Comparison of ENCODE assay signal across 8 cellular contexts in the genomic region with DNA sequence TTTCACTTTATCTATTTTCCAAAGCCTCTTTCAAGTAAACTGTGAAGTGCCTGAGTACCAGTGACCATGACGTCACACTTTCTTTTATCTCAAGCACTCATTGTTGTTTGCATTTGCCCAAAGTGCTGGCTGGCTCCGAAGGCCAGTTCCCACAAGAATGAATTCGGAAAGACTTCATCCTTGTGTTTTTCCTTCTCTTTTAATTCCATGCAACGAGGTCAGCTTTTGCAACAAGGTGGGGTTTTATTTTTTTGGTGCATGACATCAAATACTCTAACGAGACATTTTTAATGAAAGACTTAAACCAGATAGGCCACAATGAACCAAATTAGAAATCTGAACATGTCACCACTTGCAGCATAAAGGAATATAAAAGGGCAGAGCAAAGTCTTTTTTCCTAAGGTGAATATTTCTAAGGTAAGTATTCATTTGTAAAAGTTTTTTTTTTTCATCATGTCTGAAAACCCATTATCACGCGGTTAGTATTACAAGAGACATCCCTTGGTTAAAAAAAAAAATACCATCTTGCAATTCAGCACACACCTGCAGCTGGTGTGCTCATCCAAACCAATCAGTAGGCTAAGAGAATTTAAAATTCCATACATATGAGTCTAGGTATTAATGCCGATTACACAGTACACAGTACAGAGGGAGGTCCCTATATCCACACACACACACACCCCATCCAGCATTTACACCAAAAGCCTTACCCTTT. TPM values are rescaled to one million over a fixed set of nuclear protein-coding genes. Genes with fewer than 3 reads are reported as not detected.
A peak's percentile ranks its signal among the peaks of the same experiment; 100 is the strongest.
DNase-seq lines count a peak whose midpoint lies in the region; ATAC-seq and TF ChIP-seq lines count a peak whose summit lies in the region.

No MANE protein-coding gene starts in this region.

- peaks cover 0 to 17% (median 7%) of the 10 kb centered on the region in 3 experiments for H3K36me3 ChIP-seq in naive thymus-derived CD4-positive, alpha-beta T cell (ENCODE audit: control insufficient read depth in 2 of 3, insufficient read depth in 3 of 3, low read length in 3 of 3)

- CTCF ChIA-PET in activated CD8-positive, alpha-beta memory T cell treated with anti-CD3 and anti-CD28 coated beads, Interleukin-2, amount 10 ng/mL, durations not matched to agents 7 days and 5 days (lab: Charles Lee) = interaction anchor here (1.3 to 7.6 kb wide), 3 partner anchors 204 to 223 kb away, joined by 4 to 103 read pairs (median 7); no protein-coding TSS in a partner anchor
- CTCF ChIA-PET in naive thymus-derived CD4-positive, alpha-beta T cell (lab: Charles Lee) = interaction anchor here (1.6 kb wide), 1 partner anchor 126 kb away, joined by 5 read pairs; no protein-coding TSS in a partner anchor

- H3K27me3 ChIP-seq in naive thymus-derived CD4-positive, alpha-beta T cell (ENCODE audit: control insufficient read depth in 2 of 2, insufficient read depth in 2 of 2, low read length in 2 of 2) = no peaks in the 10 kb centered on the region

- ATAC-seq in activated CD8-positive, alpha-beta memory T cell treated with anti-CD3 and anti-CD28 coated beads, Interleukin-2, amount 10 ng/mL, durations not matched to agents 7 days and 5 days = no peak
- ATAC-seq in naive thymus-derived CD4-positive, alpha-beta T cell = peak; percentile 14
- ATAC-seq in HG02763 (IDR thresholded peaks at IDR 0.05; ENCODE audit: unreplicated experiment) = no peak

- H3K27ac ChIP-seq in naive thymus-derived CD4-positive, alpha-beta T cell (ENCODE audit: low read depth, low read length) = peak overlapping the region; percentile 94

- H3K27ac Mint-ChIP-seq in activated CD8-positive, alpha-beta memory T cell treated with anti-CD3 and anti-CD28 coated beads, Interleukin-2, amount 10 ng/mL, durations not matched to agents 7 days and 5 days = peak overlapping the region; percentile 96
- peak overlapping the region; percentile 91 to 100 (median 98) for H3K27ac Mint-ChIP-seq in naive thymus-derived CD4-positive, alpha-beta T cell

- POLR2A ChIA-PET in naive thymus-derived CD4-positive, alpha-beta T cell (lab: Charles Lee) = interaction anchor here (0.7 to 7.9 kb wide), 9 partner anchors 7 to 203 kb away, joined by 3 to 338 read pairs (median 21); no protein-coding TSS in a partner anchor

- no peaks in the 10 kb centered on the region for H3K9me3 ChIP-seq in naive thymus-derived CD4-positive, alpha-beta T cell (ENCODE audit: control insufficient read depth in 2 of 3, low read length in 3 of 3)

- DNase-seq in activated CD8-positive, alpha-beta memory T cell treated with anti-CD3 and anti-CD28 coated beads, Interleukin-2, amount 10 ng/mL, durations not matched to agents 7 days and 5 days = peak; percentile 60
- DNase-seq in activated CD8-positive, alpha-beta memory T cell treated with anti-CD3 and anti-CD28 coated beads for 24 hours = no peak
- peak; percentile 56 for DNase-seq in NCI-H748 treated with DMSO at 0.1 percent for 48 hours (lab: John Stamatoyannopoulos, UW)
- DNase-seq in dermis blood vessel endothelial cell = peak; percentile 25
- DNase-seq in naive thymus-derived CD4-positive, alpha-beta T cell = peak in 7 of 9 donors; percentile 51 to 67 (median 57)
- DNase-seq in erythroblast (lab: John Stamatoyannopoulos, UW) = no peak
- no peak for DNase-seq in activated CD8-positive, alpha-beta memory T cell treated with anti-CD3 and anti-CD28 coated beads, Interleukin-2, amount 50 U/mL, for 4 hours

- intact Hi-C loops in naive thymus-derived CD4-positive, alpha-beta T cell (cut with micrococcal nuclease) = loop anchor here (1.0 to 10.0 kb wide), 10 partner anchors 8 to 1080 kb away; no protein-coding TSS in a partner anchor

- no peaks in the 10 kb centered on the region for H3K9me3 Mint-ChIP-seq in activated CD8-positive, alpha-beta memory T cell treated with anti-CD3 and anti-CD28 coated beads, Interleukin-2, amount 10 ng/mL, durations not matched to agents 7 days and 5 days (ENCODE audit: low read depth)
- peaks cover 0 to 16% (median 0%) of the 10 kb centered on the region in 11 donors for H3K9me3 Mint-ChIP-seq in naive thymus-derived CD4-positive, alpha-beta T cell

- H3K4me1 Mint-ChIP-seq in activated CD8-positive, alpha-beta memory T cell treated with anti-CD3 and anti-CD28 coated beads, Interleukin-2, amount 10 ng/mL, durations not matched to agents 7 days and 5 days = peaks cover 44% of the 10 kb centered on the region
- H3K4me1 Mint-ChIP-seq in naive thymus-derived CD4-positive, alpha-beta T cell = peaks cover 26 to 50% (median 43%) of the 10 kb centered on the region in 7 donors

- peaks cover 63% of the 10 kb centered on the region for H3K36me3 Mint-ChIP-seq in activated CD8-positive, alpha-beta memory T cell treated with anti-CD3 and anti-CD28 coated beads, Interleukin-2, amount 10 ng/mL, durations not matched to agents 7 days and 5 days
- H3K36me3 Mint-ChIP-seq in naive thymus-derived CD4-positive, alpha-beta T cell = peaks cover 13 to 63% (median 38%) of the 10 kb centered on the region in 5 donors

- H3K4me1 ChIP-seq in naive thymus-derived CD4-positive, alpha-beta T cell (ENCODE audit: control insufficient read depth in 2 of 2, insufficient read depth in 2 of 2, low read length in 2 of 2) = peaks cover 34 to 46% of the 10 kb centered on the region in 2 donors

- H3K4me3 Mint-ChIP-seq in activated CD8-positive, alpha-beta memory T cell treated with anti-CD3 and anti-CD28 coated beads, Interleukin-2, amount 10 ng/mL, durations not matched to agents 7 days and 5 days = peak overlapping the region; percentile 98
- H3K4me3 Mint-ChIP-seq in naive thymus-derived CD4-positive, alpha-beta T cell = peak overlapping the region; percentile 96 to 100 (median 98)

- H3K27me3 Mint-ChIP-seq in activated CD8-positive, alpha-beta memory T cell treated with anti-CD3 and anti-CD28 coated beads, Interleukin-2, amount 10 ng/mL, durations not matched to agents 7 days and 5 days = no peaks in the 10 kb centered on the region
- peaks cover 0 to 5% (median 0%) of the 10 kb centered on the region in 5 donors for H3K27me3 Mint-ChIP-seq in naive thymus-derived CD4-positive, alpha-beta T cell

- TF ChIP-seq POLR2A in erythroblast (IDR thresholded peaks at IDR 0.05; ENCODE audit: low read length) = no peak

- peak overlapping the region; percentile 95 for H3K4me3 ChIP-seq in naive thymus-derived CD4-positive, alpha-beta T cell (ENCODE audit: low read length)

RNA-seq across cellular contexts. Expression of gene ARL4C, which starts 2.4 kb away (rescaled TPM):
- 100 to 1,000 TPM; 252 to 306 TPM for total RNA-seq in activated CD8-positive, alpha-beta memory T cell treated with anti-CD3 and anti-CD28 coated beads, Interleukin-2, amount 10 ng/mL, durations not matched to agents 7 days and 5 days
- 6.1 TPM in 2 replicates for total RNA-seq in dermis blood vessel endothelial cell
- total RNA-seq in naive thymus-derived CD4-positive, alpha-beta T cell = 100 to 1,000 TPM; 200 to 329 (median 290) TPM
- polyA plus RNA-seq in naive thymus-derived CD4-positive, alpha-beta T cell = 100 to 1,000 TPM in 1 of 2 donors, 10 to 100 TPM in 1; 90.6 to 115 TPM

Comparison
In these comparisons a context has a peak if more than half of its experiments do, and no peak if none do; other contexts are left out.
1. DNase-seq: peak in activated CD8-positive, alpha-beta memory T cell treated with anti-CD3 and anti-CD28 coated beads, Interleukin-2, amount 10 ng/mL, durations not matched to agents 7 days and 5 days (single experiment), NCI-H748 treated with DMSO at 0.1 percent for 48 hours (single experiment), dermis blood vessel endothelial cell (single experiment) and naive thymus-derived CD4-positive, alpha-beta T cell (7 of 9); none in activated CD8-positive, alpha-beta memory T cell treated with anti-CD3 and anti-CD28 coated beads for 24 hours (single experiment), erythroblast (0 of 2) and activated CD8-positive, alpha-beta memory T cell treated with anti-CD3 and anti-CD28 coated beads, Interleukin-2, amount 50 U/mL, for 4 hours (single experiment).
2. RNA of gene ARL4C, which starts 2.4 kb away (total RNA-seq): 252 to 306 TPM in activated CD8-positive, alpha-beta memory T cell treated with anti-CD3 and anti-CD28 coated beads, Interleukin-2, amount 10 ng/mL, durations not matched to agents 7 days and 5 days and 200 to 329 TPM in naive thymus-derived CD4-positive, alpha-beta T cell; 6.1 TPM in dermis blood vessel endothelial cell; every median in the first group is over 10 times any median in the second.